In genomic region chr17:35257080-35257701, GRCh38 we compare ENCODE assay signal across 8 cellular contexts. TPM values are rescaled to one million over a fixed set of nuclear protein-coding genes. Genes with fewer than 3 reads are reported as not detected.
DNase-seq lines count a peak whose midpoint lies in the region; ATAC-seq and TF ChIP-seq lines count a peak whose summit lies in the region.

No MANE protein-coding gene starts in this region.

- H3K27ac Mint-ChIP-seq in CD4-positive, CD25-positive, alpha-beta regulatory T cell, result peak overlapping the region; percentile 79 to 93 (median 83)
- peak overlapping the region; percentile 71 for H3K27ac Mint-ChIP-seq in activated T-helper 17 cell treated with anti-CD3 and anti-CD28 coated beads, Interleukin-2, amount 50 U/mL, for 72 hours

- no peak for ATAC-seq in CD4-positive, CD25-positive, alpha-beta regulatory T cell (ENCODE audit: low read depth in 2 of 2)
- no peak for ATAC-seq in activated T-helper 17 cell treated with anti-CD3 and anti-CD28 coated beads, Interleukin-2, amount 50 U/mL, for 72 hours (replicated peaks)

- no peaks in the 10 kb centered on the region for H3K9me3 ChIP-seq in CD4-positive, CD25-positive, alpha-beta regulatory T cell (ENCODE audit: control insufficient read depth in 2 of 2, low read length in 2 of 2)
- no peaks in the 10 kb centered on the region for H3K9me3 ChIP-seq in liver (ENCODE audit: control insufficient read depth in 4 of 4, low read length in 3 of 4)

- TF ChIP-seq CTCF in liver (IDR thresholded peaks at IDR 0.05; ENCODE audit: low read depth, low read length, missing input control) (no peak), coronary artery (IDR thresholded peaks at IDR 0.05) (no peak)

- H3K27ac ChIP-seq in CD4-positive, CD25-positive, alpha-beta regulatory T cell (ENCODE audit: insufficient read depth, low read length, poor library complexity, severe bottlenecking), result peak overlapping the region; percentile 54
- no peak overlapping the region for H3K27ac ChIP-seq in liver (ENCODE audit: low read depth in 1 of 2, low read length in 2 of 2)
- no peak overlapping the region for H3K27ac ChIP-seq in coronary artery

- peak overlapping the region; percentile 29 to 66 (median 45) for H3K4me3 Mint-ChIP-seq in CD4-positive, CD25-positive, alpha-beta regulatory T cell
- H3K4me3 Mint-ChIP-seq in activated T-helper 17 cell treated with anti-CD3 and anti-CD28 coated beads, Interleukin-2, amount 50 U/mL, for 72 hours, result no peak overlapping the region

- 46% methylated on average over 5 of the region's 5 CpGs for WGBS in liver

- H3K36me3 ChIP-seq in CD4-positive, CD25-positive, alpha-beta regulatory T cell (ENCODE audit: control insufficient read depth, insufficient read depth, low read length), result peaks cover 82% of the 10 kb centered on the region
- peaks cover 0 to 3% (median 0%) of the 10 kb centered on the region in 4 donors for H3K36me3 ChIP-seq in liver (ENCODE audit: control insufficient read depth in 4 of 4, insufficient read depth in 3 of 4, low read depth in 1 of 4, low read length in 3 of 4)

- no peak for DNase-seq in CD4-positive, CD25-positive, alpha-beta regulatory T cell
- peak; percentile 91 for DNase-seq in M059J (ENCODE audit: low read depth)
- no peak for DNase-seq in coronary artery (ENCODE audit: low spot score)
- DNase-seq in KG1 (lab: John Stamatoyannopoulos, UW), result no peak
- no peak for DNase-seq in HPDE6-E6E7 (ENCODE audit: extremely low spot score)
- DNase-seq in stimulated activated CD4-positive, alpha-beta T cell treated with anti-CD3 and anti-CD28 coated beads, Interleukin-12 subunit alpha, Interleukin-12 subunit beta, amount 100 ng/mL, for 4 hours, result no peak

- H3K27me3 ChIP-seq in CD4-positive, CD25-positive, alpha-beta regulatory T cell (ENCODE audit: control insufficient read depth, insufficient read depth, low read length), result no peaks in the 10 kb centered on the region
- no peaks in the 10 kb centered on the region for H3K27me3 ChIP-seq in liver (ENCODE audit: control insufficient read depth in 4 of 4, insufficient read depth in 4 of 4, low read length in 3 of 4)

- H3K4me1 ChIP-seq in CD4-positive, CD25-positive, alpha-beta regulatory T cell (ENCODE audit: control insufficient read depth, insufficient read depth, low read length, poor library complexity, severe bottlenecking), result peaks cover 74% of the 10 kb centered on the region
- peaks cover 1 to 10% (median 5%) of the 10 kb centered on the region in 4 donors for H3K4me1 ChIP-seq in liver (ENCODE audit: control insufficient read depth in 4 of 4, insufficient read depth in 4 of 4, low read length in 3 of 4)

- peak overlapping the region; percentile 3 for H3K4me3 ChIP-seq in CD4-positive, CD25-positive, alpha-beta regulatory T cell (ENCODE audit: low read depth, low read length)
- H3K4me3 ChIP-seq in liver (ENCODE audit: low read depth in 1 of 3, low read length in 3 of 3), result no peak overlapping the region
- H3K4me3 ChIP-seq in coronary artery, result no peak overlapping the region

- peaks cover 73% of the 10 kb centered on the region for H3K36me3 Mint-ChIP-seq in CD4-positive, CD25-positive, alpha-beta regulatory T cell
- peaks cover 75% of the 10 kb centered on the region for H3K36me3 Mint-ChIP-seq in activated T-helper 17 cell treated with anti-CD3 and anti-CD28 coated beads, Interleukin-2, amount 50 U/mL, for 72 hours (ENCODE audit: low read depth)

- no peak overlapping the region for H3K9ac ChIP-seq in liver (ENCODE audit: low read depth in 1 of 2, low read length in 2 of 2)

- no peak for TF ChIP-seq RAD21 in liver (IDR thresholded peaks at IDR 0.05)

- H3K4me1 Mint-ChIP-seq in CD4-positive, CD25-positive, alpha-beta regulatory T cell, result peaks cover 28 to 86% (median 67%) of the 10 kb centered on the region in 4 donors
- peaks cover 50% of the 10 kb centered on the region for H3K4me1 Mint-ChIP-seq in activated T-helper 17 cell treated with anti-CD3 and anti-CD28 coated beads, Interleukin-2, amount 50 U/mL, for 72 hours

- no peaks in the 10 kb centered on the region for H3K27me3 Mint-ChIP-seq in CD4-positive, CD25-positive, alpha-beta regulatory T cell
- no peaks in the 10 kb centered on the region for H3K27me3 Mint-ChIP-seq in activated T-helper 17 cell treated with anti-CD3 and anti-CD28 coated beads, Interleukin-2, amount 50 U/mL, for 72 hours

- peaks cover 0 to 2% (median 0%) of the 10 kb centered on the region in 7 donors for H3K9me3 Mint-ChIP-seq in CD4-positive, CD25-positive, alpha-beta regulatory T cell
- H3K9me3 Mint-ChIP-seq in activated T-helper 17 cell treated with anti-CD3 and anti-CD28 coated beads, Interleukin-2, amount 50 U/mL, for 72 hours, result no peaks in the 10 kb centered on the region

TF ChIP-seq in liver, 16 proteins besides CTCF, POLR2A, EP300 and RAD21:
- TF ChIP-seq HNF4A (conservative IDR thresholded peaks at IDR 0.05) (peak in 1 of 2 donors; percentile 25), MAX (IDR thresholded peaks at IDR 0.05) (no peak), JUND (IDR thresholded peaks at IDR 0.05) (no peak), RXRA (IDR thresholded peaks at IDR 0.05) (peak in 1 of 2 donors; percentile 21), TAF1 (conservative IDR thresholded peaks at IDR 0.05) (no peak), FOXA2 (IDR thresholded peaks at IDR 0.05) (peak; percentile 46), YY1 (IDR thresholded peaks at IDR 0.05) (no peak)

RNA-seq across cellular contexts. Expression of gene SLFN5, which starts 14.3 kb away (rescaled TPM):
- total RNA-seq in CD4-positive, CD25-positive, alpha-beta regulatory T cell, result 221 TPM
- 100 to 1,000 TPM; 122 to 219 (median 162) TPM for polyA plus RNA-seq in CD4-positive, CD25-positive, alpha-beta regulatory T cell
- total RNA-seq in M059J (2014; rRNA removed; shearing (Covaris generic)), result 52.8 and 79.4 TPM in 2 replicates
- 10 to 100 TPM; 31.3 to 45.6 TPM for total RNA-seq in activated T-helper 17 cell treated with anti-CD3 and anti-CD28 coated beads, Interleukin-2, amount 50 U/mL, for 72 hours
- 1 to 10 TPM; 4.2 to 7.8 TPM for total RNA-seq in liver
- polyA plus RNA-seq in liver, result 1 to 10 TPM; 1.9 to 2.6 TPM
